ENCODE assay signal across 25 cellular contexts in genomic region chr21:45736042-45736704, GRCh38.
"Had no signal": no experiment of that assay in that cellular context is flagged by ENCODE, and none has a peak within 500 bp of the region (broad histone marks: within the 10 kb centered on the region; RNA-seq: fewer than 3 reads in every experiment).

No MANE protein-coding gene starts in this region.

- H3K27ac Mint-ChIP-seq: activated CD4-positive, alpha-beta memory T cell treated with anti-CD3 and anti-CD28 coated beads, Interleukin-2, amount 10 ng/mL, durations not matched to agents 7 days and 5 days; activated CD8-positive, alpha-beta memory T cell treated with anti-CD3 and anti-CD28 coated beads, Interleukin-2, amount 10 ng/mL, durations not matched to agents 7 days and 5 days; activated naive CD8-positive, alpha-beta T cell treated with anti-CD3 and anti-CD28 coated beads for 36 hours; activated T-helper 17 cell treated with anti-CD3 and anti-CD28 coated beads, Interleukin-2, amount 50 U/mL, for 72 hours; immature natural killer cell; memory B cell; T-helper 2 cell treated with Interferon-gamma antibody and Interleukin-4, amounts not matched to agents 5 μg/mL and 100 μg/mL, for 36 hours; type B pancreatic cell had no signal

- DNase-seq: activated CD4-positive, alpha-beta memory T cell treated with anti-CD3 and anti-CD28 coated beads, Interleukin-2, amount 10 ng/mL, durations not matched to agents 7 days and 5 days; activated CD4-positive, alpha-beta T cell treated with anti-CD3 and anti-CD28 coated beads for 4 hours; activated CD8-positive, alpha-beta memory T cell treated with anti-CD3 and anti-CD28 coated beads, Interleukin-2, amount 10 ng/mL, durations not matched to agents 7 days and 5 days; activated naive CD4-positive, alpha-beta T cell; activated naive CD8-positive, alpha-beta T cell treated with anti-CD3 and anti-CD28 coated beads for 36 hours; amygdala; dermis blood vessel endothelial cell; effector memory CD4-positive, alpha-beta T cell; esophagus squamous epithelium; immature natural killer cell; kidney glomerular epithelial cell; left ventricle myocardium superior; mucosa of descending colon; naive B cell; right cardiac atrium; stimulated activated CD4-positive, alpha-beta T cell treated with anti-CD3 and anti-CD28 coated beads, Interleukin-2, amount 100 ng/mL, for 48 hours; testis had no signal

- H3K36me3 Mint-ChIP-seq: activated CD8-positive, alpha-beta memory T cell treated with anti-CD3 and anti-CD28 coated beads, Interleukin-2, amount 10 ng/mL, durations not matched to agents 7 days and 5 days; activated naive CD8-positive, alpha-beta T cell treated with anti-CD3 and anti-CD28 coated beads for 36 hours; immature natural killer cell; type B pancreatic cell had no signal

- H3K27me3 ChIP-seq: cardiac muscle cell, testis had no signal

- H3K4me3 Mint-ChIP-seq: activated CD4-positive, alpha-beta memory T cell treated with anti-CD3 and anti-CD28 coated beads, Interleukin-2, amount 10 ng/mL, durations not matched to agents 7 days and 5 days; activated CD8-positive, alpha-beta memory T cell treated with anti-CD3 and anti-CD28 coated beads, Interleukin-2, amount 10 ng/mL, durations not matched to agents 7 days and 5 days; activated naive CD8-positive, alpha-beta T cell treated with anti-CD3 and anti-CD28 coated beads for 36 hours; activated T-helper 17 cell treated with anti-CD3 and anti-CD28 coated beads, Interleukin-2, amount 50 U/mL, for 72 hours; immature natural killer cell; memory B cell; naive B cell; neural crest cell; T-helper 2 cell treated with Interferon-gamma antibody and Interleukin-4, amounts not matched to agents 5 μg/mL and 100 μg/mL, for 36 hours; type B pancreatic cell; WTC11 had no signal

- H3K9me3 ChIP-seq: esophagus squamous epithelium, mucosa of descending colon, prostate gland, testis had no signal

- H3K27ac ChIP-seq: cardiac muscle cell, esophagus squamous epithelium, prostate gland, testis had no signal

- H3K4me1 Mint-ChIP-seq: activated CD4-positive, alpha-beta memory T cell treated with anti-CD3 and anti-CD28 coated beads, Interleukin-2, amount 10 ng/mL, durations not matched to agents 7 days and 5 days; activated CD8-positive, alpha-beta memory T cell treated with anti-CD3 and anti-CD28 coated beads, Interleukin-2, amount 10 ng/mL, durations not matched to agents 7 days and 5 days; memory B cell; neural crest cell; WTC11 had no signal

- ATAC-seq: activated CD8-positive, alpha-beta memory T cell treated with anti-CD3 and anti-CD28 coated beads, Interleukin-2, amount 10 ng/mL, durations not matched to agents 7 days and 5 days; activated T-helper 17 cell treated with anti-CD3 and anti-CD28 coated beads, Interleukin-2, amount 50 U/mL, for 72 hours; mucosa of descending colon; WTC11 had no signal

- H3K27me3 Mint-ChIP-seq: activated CD4-positive, alpha-beta memory T cell treated with anti-CD3 and anti-CD28 coated beads, Interleukin-2, amount 10 ng/mL, durations not matched to agents 7 days and 5 days; activated naive CD8-positive, alpha-beta T cell treated with anti-CD3 and anti-CD28 coated beads for 36 hours; activated T-helper 17 cell treated with anti-CD3 and anti-CD28 coated beads, Interleukin-2, amount 50 U/mL, for 72 hours; type B pancreatic cell had no signal

- H3K9me3 Mint-ChIP-seq: activated CD4-positive, alpha-beta memory T cell treated with anti-CD3 and anti-CD28 coated beads, Interleukin-2, amount 10 ng/mL, durations not matched to agents 7 days and 5 days; activated T-helper 17 cell treated with anti-CD3 and anti-CD28 coated beads, Interleukin-2, amount 50 U/mL, for 72 hours; immature natural killer cell; neural crest cell; T-helper 2 cell treated with Interferon-gamma antibody and Interleukin-4, amounts not matched to agents 5 μg/mL and 100 μg/mL, for 36 hours; type B pancreatic cell had no signal
